Comparison of ENCODE assay signal across 8 cellular contexts in the genomic region with DNA sequence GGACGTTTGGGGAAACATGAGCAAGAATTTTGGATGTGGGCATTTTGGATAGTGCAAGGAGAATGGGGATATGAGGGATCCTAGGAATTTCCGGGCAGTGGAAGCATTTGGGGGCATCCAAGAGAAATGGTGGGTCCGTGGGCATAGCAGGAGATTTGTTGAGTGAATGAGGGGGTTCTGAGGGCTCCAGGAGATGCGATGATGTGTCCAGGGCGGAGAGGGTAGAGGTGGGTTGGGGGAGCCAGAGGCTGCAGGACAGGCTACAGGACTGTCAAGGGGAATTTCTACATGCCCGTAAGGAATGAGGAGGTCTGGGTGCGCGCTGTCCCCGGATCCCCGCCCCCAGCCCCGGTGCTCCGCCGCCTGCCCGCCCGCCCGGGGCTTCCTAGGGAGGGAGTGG. TPM values are rescaled to one million over a fixed set of nuclear protein-coding genes. Genes with fewer than 3 reads are reported as not detected.
DNase-seq lines count a peak whose midpoint lies in the region; ATAC-seq and TF ChIP-seq lines count a peak whose summit lies in the region.

No MANE protein-coding gene starts in this region.

- H3K27ac ChIP-seq in thoracic aorta: no peak overlapping the region

- H3K36me3 ChIP-seq in BE2C (no peaks in the 10 kb centered on the region), HAP-1 (replicated peaks) (peaks cover 19% of the 10 kb centered on the region), kidney epithelial cell (ENCODE audit: control insufficient read depth, insufficient read depth, low read length) (no peaks in the 10 kb centered on the region), thoracic aorta (peaks cover 9% of the 10 kb centered on the region)

- ATAC-seq in thoracic aorta (ENCODE audit: insufficient number of reproducible peaks, low FRiP score, low read depth): peak; percentile 23

- in situ Hi-C loops in HAP-1 (cut with MboI; ENCODE audit: low sequenced_read_pairs): no loop called here

- H3K4me3 Mint-ChIP-seq in activated T-helper 1 cell treated with anti-CD3 and anti-CD28 coated beads, Interleukin-12 subunit alpha, Interleukin-12 subunit beta, Interleukin-2, Interleukin-4 antibody, amounts not matched to agents 30 ng/mL and 10 ng/mL and 1 ng/mL, durations not matched to agents 14 hours and 24 hours and 36 hours: peak overlapping the region; percentile 94

- H3K4me3 ChIP-seq in BE2C (ENCODE audit: low read depth, low read length): peak overlapping the region; percentile 70
- peak overlapping the region; percentile 49 for H3K4me3 ChIP-seq in HAP-1
- H3K4me3 ChIP-seq in kidney epithelial cell (ENCODE audit: low read depth, low read length): peak overlapping the region; percentile 70
- H3K4me3 ChIP-seq in thoracic aorta: peak overlapping the region; percentile 81

- intact Hi-C loops in activated T-helper 1 cell treated with anti-CD3 and anti-CD28 coated beads, Interleukin-12 subunit alpha, Interleukin-12 subunit beta, Interleukin-2, Interleukin-4 antibody, amounts not matched to agents 30 ng/mL and 10 ng/mL and 1 ng/mL, durations not matched to agents 14 hours and 24 hours and 36 hours (cut with micrococcal nuclease): loop anchor here (1.0 kb wide), 1 partner anchor 8 kb away; a partner anchor contains a TSS

- DNase-seq in BE2C (no peak), HAP-1 (ENCODE audit: low spot score in 2 of 2) (no peak), kidney epithelial cell (ENCODE audit: low read depth) (no peak), thoracic aorta (ENCODE audit: low spot score) (no peak), NCI-H2171 treated with DMSO at 0.1 percent for 48 hours (lab: John Stamatoyannopoulos, UW) (no peak), DMS79 treated with DMSO at 0.1 percent for 48 hours (lab: John Stamatoyannopoulos, UW) (no peak)
- DNase-seq in activated T-helper 1 cell treated with anti-CD3 and anti-CD28 coated beads, Interleukin-12 subunit alpha, Interleukin-12 subunit beta, Interleukin-2, Interleukin-4 antibody, amounts not matched to agents 30 ng/mL and 10 ng/mL and 1 ng/mL, durations not matched to agents 14 hours and 24 hours and 36 hours (ENCODE audit: low spot score): no peak
- DNase-seq in stimulated activated CD4-positive, alpha-beta T cell treated with anti-CD3 and anti-CD28 coated beads, Interleukin-4, amount 100 ng/mL, for 4 hours: no peak

- H3K9me3 Mint-ChIP-seq in activated T-helper 1 cell treated with anti-CD3 and anti-CD28 coated beads, Interleukin-12 subunit alpha, Interleukin-12 subunit beta, Interleukin-2, Interleukin-4 antibody, amounts not matched to agents 30 ng/mL and 10 ng/mL and 1 ng/mL, durations not matched to agents 14 hours and 24 hours and 36 hours: no peaks in the 10 kb centered on the region

- TF ChIP-seq CTCF in BE2C (IDR thresholded peaks at IDR 0.05; ENCODE audit: low read depth, low read length) (no peak), kidney epithelial cell (IDR thresholded peaks at IDR 0.05; ENCODE audit: insufficient read depth, low read length, poor library complexity, severe bottlenecking) (no peak), thoracic aorta (IDR thresholded peaks at IDR 0.05) (no peak)

- no peaks in the 10 kb centered on the region for H3K27me3 ChIP-seq in BE2C
- no peaks in the 10 kb centered on the region for H3K27me3 ChIP-seq in HAP-1 (ENCODE audit: low read depth)
- no peaks in the 10 kb centered on the region for H3K27me3 ChIP-seq in kidney epithelial cell (ENCODE audit: control insufficient read depth, insufficient read depth, low read length)
- no peaks in the 10 kb centered on the region for H3K27me3 ChIP-seq in thoracic aorta (replicated peaks; ENCODE audit: insufficient read depth)

- H3K27ac Mint-ChIP-seq in activated T-helper 1 cell treated with anti-CD3 and anti-CD28 coated beads, Interleukin-12 subunit alpha, Interleukin-12 subunit beta, Interleukin-2, Interleukin-4 antibody, amounts not matched to agents 30 ng/mL and 10 ng/mL and 1 ng/mL, durations not matched to agents 14 hours and 24 hours and 36 hours: peak overlapping the region; percentile 83

- peaks cover 2% of the 10 kb centered on the region for H3K36me3 Mint-ChIP-seq in activated T-helper 1 cell treated with anti-CD3 and anti-CD28 coated beads, Interleukin-12 subunit alpha, Interleukin-12 subunit beta, Interleukin-2, Interleukin-4 antibody, amounts not matched to agents 30 ng/mL and 10 ng/mL and 1 ng/mL, durations not matched to agents 14 hours and 24 hours and 36 hours (ENCODE audit: low read depth)

- H3K27me3 Mint-ChIP-seq in activated T-helper 1 cell treated with anti-CD3 and anti-CD28 coated beads, Interleukin-12 subunit alpha, Interleukin-12 subunit beta, Interleukin-2, Interleukin-4 antibody, amounts not matched to agents 30 ng/mL and 10 ng/mL and 1 ng/mL, durations not matched to agents 14 hours and 24 hours and 36 hours (ENCODE audit: insufficient read depth): peaks cover 13% of the 10 kb centered on the region

- peaks cover 19% of the 10 kb centered on the region for H3K4me1 Mint-ChIP-seq in activated T-helper 1 cell treated with anti-CD3 and anti-CD28 coated beads, Interleukin-12 subunit alpha, Interleukin-12 subunit beta, Interleukin-2, Interleukin-4 antibody, amounts not matched to agents 30 ng/mL and 10 ng/mL and 1 ng/mL, durations not matched to agents 14 hours and 24 hours and 36 hours (ENCODE audit: low read depth)

- H3K4me1 ChIP-seq in BE2C (no peaks in the 10 kb centered on the region), HAP-1 (peaks cover 12% of the 10 kb centered on the region), thoracic aorta (ENCODE audit: control insufficient read depth in 1 of 2, low read depth in 2 of 2) (peaks cover 10 to 19% of the 10 kb centered on the region in 2 donors)

- no peaks in the 10 kb centered on the region for H3K9me3 ChIP-seq in BE2C
- no peaks in the 10 kb centered on the region for H3K9me3 ChIP-seq in HAP-1
- no peaks in the 10 kb centered on the region for H3K9me3 ChIP-seq in thoracic aorta

RNA-seq across cellular contexts. Expression of a gene that starts 0.4 kb away (rescaled TPM):
- 22.2 TPM for polyA plus RNA-seq in BE2C (2012; ENCODE audit: insufficient read depth, insufficient read length, low read depth)
- total RNA-seq in activated T-helper 1 cell treated with anti-CD3 and anti-CD28 coated beads, Interleukin-12 subunit alpha, Interleukin-12 subunit beta, Interleukin-2, Interleukin-4 antibody, amounts not matched to agents 30 ng/mL and 10 ng/mL and 1 ng/mL, durations not matched to agents 14 hours and 24 hours and 36 hours: 5.2 and 5.3 TPM in 2 replicates
- total RNA-seq in kidney epithelial cell (2.1 and 4.0 TPM in 2 replicates), thoracic aorta (1 to 10 TPM; 2.6 to 3.2 TPM)

RNA-seq across cellular contexts. Expression of a gene that starts 1.2 kb away (rescaled TPM):
- not detected for polyA plus RNA-seq in BE2C (2012; ENCODE audit: insufficient read depth, insufficient read length, low read depth)
- not detected in 2 replicates for total RNA-seq in activated T-helper 1 cell treated with anti-CD3 and anti-CD28 coated beads, Interleukin-12 subunit alpha, Interleukin-12 subunit beta, Interleukin-2, Interleukin-4 antibody, amounts not matched to agents 30 ng/mL and 10 ng/mL and 1 ng/mL, durations not matched to agents 14 hours and 24 hours and 36 hours
- total RNA-seq in kidney epithelial cell (not detected in 2 replicates), thoracic aorta (1 to 10 TPM; 3.1 to 4.6 TPM)

RNA-seq across cellular contexts. Expression of a gene that starts 8.2 kb away (rescaled TPM):
- 343 TPM for polyA plus RNA-seq in BE2C (2012; ENCODE audit: insufficient read depth, insufficient read length, low read depth)
- 334 and 338 TPM in 2 replicates for total RNA-seq in activated T-helper 1 cell treated with anti-CD3 and anti-CD28 coated beads, Interleukin-12 subunit alpha, Interleukin-12 subunit beta, Interleukin-2, Interleukin-4 antibody, amounts not matched to agents 30 ng/mL and 10 ng/mL and 1 ng/mL, durations not matched to agents 14 hours and 24 hours and 36 hours
- 125 and 143 TPM in 2 replicates for total RNA-seq in kidney epithelial cell
- total RNA-seq in thoracic aorta: 10 to 100 TPM; 62.7 to 63.1 TPM

RNA-seq across cellular contexts. Expression of a gene that starts 32.1 kb away (rescaled TPM):
- not detected for polyA plus RNA-seq in BE2C (2012; ENCODE audit: insufficient read depth, insufficient read length, low read depth)
- 0.60 TPM in 1 of 2 replicates, not detected in the other for total RNA-seq in activated T-helper 1 cell treated with anti-CD3 and anti-CD28 coated beads, Interleukin-12 subunit alpha, Interleukin-12 subunit beta, Interleukin-2, Interleukin-4 antibody, amounts not matched to agents 30 ng/mL and 10 ng/mL and 1 ng/mL, durations not matched to agents 14 hours and 24 hours and 36 hours
- total RNA-seq in kidney epithelial cell (not detected in 2 replicates), thoracic aorta (10 to 100 TPM in 1 of 2 donors, not detected in 1; 53.1 TPM)

RNA-seq across cellular contexts. Expression of a gene that starts 43.9 kb away (rescaled TPM):
- 41.5 TPM for polyA plus RNA-seq in BE2C (2012; ENCODE audit: insufficient read depth, insufficient read length, low read depth)
- 15.6 and 17.2 TPM in 2 replicates for total RNA-seq in activated T-helper 1 cell treated with anti-CD3 and anti-CD28 coated beads, Interleukin-12 subunit alpha, Interleukin-12 subunit beta, Interleukin-2, Interleukin-4 antibody, amounts not matched to agents 30 ng/mL and 10 ng/mL and 1 ng/mL, durations not matched to agents 14 hours and 24 hours and 36 hours
- 3.8 and 5.1 TPM in 2 replicates for total RNA-seq in kidney epithelial cell
- total RNA-seq in thoracic aorta: 10 to 100 TPM; 22.9 to 23.8 TPM
